In genomic region chr4:30537462-30537861, GRCh38 we compare ENCODE assay signal across 11 cellular contexts.
DNase-seq lines count a peak whose midpoint lies in the region; ATAC-seq and TF ChIP-seq lines count a peak whose summit lies in the region.
"Had no signal": no experiment of that assay in that cellular context is flagged by ENCODE, and none has a peak within 500 bp of the region (broad histone marks: within the 10 kb centered on the region; RNA-seq: fewer than 3 reads in every experiment).

No MANE protein-coding gene starts in this region.

- TF ChIP-seq CTCF in BJ (IDR thresholded peaks at IDR 0.05; ENCODE audit: insufficient read depth, low read depth, low read length) = no peak
- no peak for TF ChIP-seq CTCF in cardiac fibroblast (IDR thresholded peaks at IDR 0.05; ENCODE audit: low read depth, low read length)

- intact Hi-C loops in left colon (cut with DNase I, micrococcal nuclease) = no loop called here

- peak; percentile 7 for DNase-seq in BJ (ENCODE audit: low read depth)
- peak; percentile 87 for DNase-seq in M059J (ENCODE audit: low read depth)
- DNase-seq in cardiac fibroblast (ENCODE audit: low read depth in 2 of 2) = peak; percentile 63 to 86
- no peak for DNase-seq in left colon
- no peak for DNase-seq in activated CD4-positive, alpha-beta T cell treated with anti-CD3 and anti-CD28 coated beads for 1 hour
- DNase-seq in NCI-H1694 treated with DMSO at 0.1 percent for 48 hours (lab: John Stamatoyannopoulos, UW) = no peak
- no peak for DNase-seq in NCI-H510A (lab: John Stamatoyannopoulos, UW)
- DNase-seq: activated T-cell treated with anti-CD3 and anti-CD28 coated beads, Interleukin-2, amount 50 U/mL, for 1 hour; sigmoid colon had no signal

- ATAC-seq in left colon (peak; percentile 97), HG03565 (IDR thresholded peaks at IDR 0.05; ENCODE audit: unreplicated experiment) (no peak)

- POLR2A ChIA-PET in BJ (lab: Charles Lee) = no interaction called here

- H3K36me3 ChIP-seq in BJ (ENCODE audit: control insufficient read depth, insufficient read depth, low read length) = no peaks in the 10 kb centered on the region
- H3K36me3 ChIP-seq: sigmoid colon, tibial nerve had no signal

- CTCF ChIA-PET in BJ (lab: Yijun Ruan, JAX) = no interaction called here

- H3K27me3 ChIP-seq in BJ (ENCODE audit: control insufficient read depth, insufficient read depth, low read length) = no peaks in the 10 kb centered on the region
- H3K27me3 ChIP-seq: sigmoid colon, tibial nerve had no signal

- H3K4me3 ChIP-seq in BJ (ENCODE audit: low read depth, low read length) (no peak overlapping the region), cardiac fibroblast (replicated peaks in 1 of 2; ENCODE audit: low read depth in 2 of 2, low read length in 2 of 2) (no peak overlapping the region)
- H3K4me3 ChIP-seq: sigmoid colon, tibial nerve had no signal

Comparison
In these comparisons a context has a peak if more than half of its experiments do, and no peak if none do; other contexts are left out.
1. DNase-seq: peak in BJ (single experiment), M059J (single experiment) and cardiac fibroblast (2 of 2); none in left colon (0 of 2), activated CD4-positive, alpha-beta T cell treated with anti-CD3 and anti-CD28 coated beads for 1 hour (single experiment), NCI-H1694 treated with DMSO at 0.1 percent for 48 hours (single experiment) and NCI-H510A (single experiment).